ENCODE assay signal across 1 cellular context in genomic region chr9:132644251-132644650, GRCh38.
TF ChIP-seq lines count a peak whose summit lies in the region.

No MANE protein-coding gene starts in this region.

TF ChIP-seq in HepG2, 621 proteins besides CTCF, POLR2A, EP300 and RAD21 (continued from another document):
- TF ChIP-seq HNF1A (IDR thresholded peaks at IDR 0.05; ENCODE audit: low read depth) (peak; percentile 72), HNF1A (CRISPR knock-in tag; IDR thresholded peaks at IDR 0.05; ENCODE audit: borderline replicate concordance) (peak; percentile 78; the same call in 1 of the 2 replicates), HDAC2 (CRISPR knock-in tag; IDR thresholded peaks at IDR 0.05) (peak; percentile 16; the same call in 1 of the 2 replicates), ZNF430 (CRISPR knock-in tag; IDR thresholded peaks at IDR 0.05) (no peak), TRIM22 (IDR thresholded peaks at IDR 0.05) (no peak), RBAK (CRISPR knock-in tag; IDR thresholded peaks at IDR 0.05) (no peak), ZBTB42 (CRISPR knock-in tag; IDR thresholded peaks at IDR 0.05) (no peak), ARNT (IDR thresholded peaks at IDR 0.05) (no peak), PHF5A (CRISPR knock-in tag; IDR thresholded peaks at IDR 0.05; ENCODE audit: low read depth, unreplicated experiment) (no peak), ZNF768 (CRISPR knock-in tag; IDR thresholded peaks at IDR 0.05) (peak; percentile 80; the same call in 1 of the 2 replicates), ZNF629 (CRISPR knock-in tag; conservative IDR thresholded peaks at IDR 0.05) (peak; percentile 98), HOXA7 (CRISPR knock-in tag; IDR thresholded peaks at IDR 0.05) (no peak), SETDB1 (CRISPR knock-in tag; IDR thresholded peaks at IDR 0.05; ENCODE audit: borderline replicate concordance) (no peak), NR2F1 (CRISPR knock-in tag; IDR thresholded peaks at IDR 0.05) (no peak), POLR2G (IDR thresholded peaks at IDR 0.05; ENCODE audit: low read depth, low read length) (no peak), PHB2 (IDR thresholded peaks at IDR 0.05; ENCODE audit: partially characterized antibody) (no peak), STAT5B (CRISPR knock-in tag; IDR thresholded peaks at IDR 0.05) (no peak), MED13 (CRISPR knock-in tag; IDR thresholded peaks at IDR 0.05) (no peak), POLR2AphosphoS5 (IDR thresholded peaks at IDR 0.05; ENCODE audit: low read depth, low read length) (no peak), ZNF234 (CRISPR knock-in tag; conservative IDR thresholded peaks at IDR 0.05) (no peak), CHD4 (IDR thresholded peaks at IDR 0.05; ENCODE audit: borderline replicate concordance, low read length) (peak; percentile 85; the same call in 1 of the 2 replicates), ZMAT3 (CRISPR knock-in tag; conservative IDR thresholded peaks at IDR 0.05) (no peak), ZMYM3 (CRISPR knock-in tag; IDR thresholded peaks at IDR 0.05) (peak; percentile 76; the same call in 1 of the 2 replicates), ZNF33B (CRISPR knock-in tag; IDR thresholded peaks at IDR 0.05) (no peak), HIVEP1 (CRISPR knock-in tag; IDR thresholded peaks at IDR 0.05) (no peak), ZNF460 (CRISPR knock-in tag; IDR thresholded peaks at IDR 0.05; ENCODE audit: borderline replicate concordance) (no peak), SOX6 (IDR thresholded peaks at IDR 0.05) (no peak), SOX6 (CRISPR knock-in tag; IDR thresholded peaks at IDR 0.05) (0 out of 2 replicates have a peak, but pooled peaks have one; percentile 12), RCOR2 (CRISPR knock-in tag; IDR thresholded peaks at IDR 0.05) (peak; percentile 75; the same call in 1 of the 2 replicates), CERS6 (CRISPR knock-in tag; IDR thresholded peaks at IDR 0.05) (no peak), ZNF24 (IDR thresholded peaks at IDR 0.05) (no peak), ZNF512 (CRISPR knock-in tag; IDR thresholded peaks at IDR 0.05) (no peak), TRIM24 (CRISPR knock-in tag; IDR thresholded peaks at IDR 0.05) (no peak), HNRNPUL1 (IDR thresholded peaks at IDR 0.05; ENCODE audit: low read depth, low read length) (0 out of 2 replicates have a peak, but pooled peaks have one; percentile 44), MED1 (CRISPR knock-in tag; IDR thresholded peaks at IDR 0.05) (no peak), KDM1A (CRISPR knock-in tag; IDR thresholded peaks at IDR 0.05) (peak; percentile 93), ZFP36L1 (CRISPR knock-in tag; IDR thresholded peaks at IDR 0.05) (no peak), KAT8 (CRISPR knock-in tag; IDR thresholded peaks at IDR 0.05) (no peak), ZNF792 (CRISPR knock-in tag; IDR thresholded peaks at IDR 0.05) (no peak), RFX5 (IDR thresholded peaks at IDR 0.05; ENCODE audit: low read depth, low read length) (no peak), NFKB2 (CRISPR knock-in tag; IDR thresholded peaks at IDR 0.05; ENCODE audit: borderline replicate concordance) (no peak)
